Comparison of ENCODE assay signal across 1 cellular context in the genomic region with DNA sequence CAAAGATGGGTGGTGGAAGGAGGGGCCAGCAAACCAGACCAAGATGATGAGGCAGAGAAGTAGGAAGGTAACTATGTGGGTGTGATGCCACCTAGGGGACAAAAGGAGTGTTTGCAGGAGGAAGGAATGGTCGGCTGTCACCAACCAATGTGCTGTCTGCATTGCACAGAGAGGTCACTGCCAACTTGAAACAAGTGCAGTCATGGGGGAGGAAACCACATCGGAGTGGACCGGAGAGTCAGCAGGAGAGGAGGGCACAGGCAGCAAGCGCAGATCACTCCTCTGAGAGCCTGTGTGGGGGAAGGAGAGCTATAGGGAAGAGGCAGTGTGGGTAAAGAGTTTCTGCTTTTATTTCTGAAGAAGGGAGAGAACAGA.
TF ChIP-seq lines count a peak whose summit lies in the region.

No MANE protein-coding gene starts in this region.

TF ChIP-seq in GM12878, 131 proteins besides CTCF, POLR2A, EP300 and RAD21 (continued from another document):
- no peak for TF ChIP-seq TCF12 (IDR thresholded peaks at IDR 0.05; ENCODE audit: low read depth, low read length)
- TF ChIP-seq MAX (IDR thresholded peaks at IDR 0.05; ENCODE audit: low read depth, low read length): no peak
- no peak for TF ChIP-seq PAX8 (IDR thresholded peaks at IDR 0.05)
